Comparison of ENCODE assay signal across 1 cellular context in genomic region chr6:27148404-27148795, GRCh38.
TF ChIP-seq lines count a peak whose summit lies in the region.

No MANE protein-coding gene starts in this region.

TF ChIP-seq in SK-N-SH treated with all-trans-retinoic acid at 6 μM for 48 hours, 23 proteins besides CTCF, POLR2A, EP300 and RAD21 (continued from another document):
- no peak for TF ChIP-seq CSRNP3 (CRISPR knock-in tag; IDR thresholded peaks at IDR 0.05)
- TF ChIP-seq ESRRG (CRISPR knock-in tag; IDR thresholded peaks at IDR 0.05) = no peak
- no peak for TF ChIP-seq ARNTL (CRISPR knock-in tag; IDR thresholded peaks at IDR 0.05; ENCODE audit: borderline replicate concordance, low read depth)
- no peak for TF ChIP-seq PATZ1 (CRISPR knock-in tag; IDR thresholded peaks at IDR 0.05; ENCODE audit: borderline replicate concordance)
- TF ChIP-seq ZC3H10 (CRISPR knock-in tag; IDR thresholded peaks at IDR 0.05) = no peak
- no peak for TF ChIP-seq ISL1 (CRISPR knock-in tag; IDR thresholded peaks at IDR 0.05)
- TF ChIP-seq RARB (CRISPR knock-in tag; IDR thresholded peaks at IDR 0.05) = no peak
- TF ChIP-seq PPARA (CRISPR knock-in tag; IDR thresholded peaks at IDR 0.05; ENCODE audit: borderline replicate concordance) = no peak
- no peak for TF ChIP-seq CSDC2 (CRISPR knock-in tag; IDR thresholded peaks at IDR 0.05)
- TF ChIP-seq SNAI2 (CRISPR knock-in tag; IDR thresholded peaks at IDR 0.05) = no peak
- no peak for TF ChIP-seq ZNF565 (CRISPR knock-in tag; conservative IDR thresholded peaks at IDR 0.05; ENCODE audit: low read depth)
- no peak for TF ChIP-seq ZFP30 (CRISPR knock-in tag; IDR thresholded peaks at IDR 0.05)
- TF ChIP-seq TCF4 (CRISPR knock-in tag; IDR thresholded peaks at IDR 0.05; ENCODE audit: borderline replicate concordance) = no peak
TF ChIP-seq in SK-N-SH treated with all-trans-retinoic acid at 6 μM for 48 hours: peak in this region for 0.
